15 cellular contexts compared by ENCODE assay signal in the genomic region with DNA sequence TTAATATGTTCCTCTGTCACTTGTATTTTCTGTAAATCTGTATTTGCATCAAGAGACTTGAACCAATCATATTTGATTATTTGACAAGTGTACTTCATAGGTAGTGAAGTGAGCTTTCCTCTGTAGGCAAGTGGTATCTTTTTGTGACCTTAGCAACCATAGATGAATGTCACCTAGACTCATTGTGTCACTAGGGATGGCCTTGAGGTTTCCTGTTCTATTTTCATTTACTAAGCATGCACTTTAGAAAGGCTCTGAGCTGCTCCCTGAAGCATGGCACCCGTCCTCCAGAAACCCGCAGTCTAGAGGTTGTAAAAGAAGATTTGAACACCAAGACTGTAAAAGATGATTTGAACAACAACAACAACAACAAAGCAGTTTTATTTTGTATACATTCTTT.
A peak's percentile ranks its signal among the peaks of the same experiment; 100 is the strongest.
DNase-seq lines count a peak whose midpoint lies in the region; ATAC-seq, FAIRE-seq and TF ChIP-seq lines count a peak whose summit lies in the region.
"Had no signal": no experiment of that assay in that cellular context is flagged by ENCODE, and none has a peak within 500 bp of the region (broad histone marks: within the 10 kb centered on the region; RNA-seq: fewer than 3 reads in every experiment).

No MANE protein-coding gene starts in this region.

- intact Hi-C loops in kidney (cut with DNase I) = no loop called here
- intact Hi-C loops in activated T-helper 2 cell treated with anti-CD3 and anti-CD28 coated beads, Interferon-gamma antibody, Interleukin-2, Interleukin-4, amounts not matched to agents 10 μg/mL and 5 μg/mL and 100 μg/mL, durations not matched to agents 14 hours and 24 hours and 36 hours (cut with micrococcal nuclease) = no loop called here

- H3K27me3 Mint-ChIP-seq in memory B cell = no peaks in the 10 kb centered on the region
- no peaks in the 10 kb centered on the region for H3K27me3 Mint-ChIP-seq in T-helper 2 cell treated with Interferon-gamma antibody and Interleukin-4, amounts not matched to agents 5 μg/mL and 100 μg/mL, for 36 hours (ENCODE audit: low read depth)
- no peaks in the 10 kb centered on the region for H3K27me3 Mint-ChIP-seq in activated T-helper 2 cell treated with anti-CD3 and anti-CD28 coated beads, Interferon-gamma antibody, Interleukin-2, Interleukin-4, amounts not matched to agents 10 μg/mL and 5 μg/mL and 100 μg/mL, durations not matched to agents 14 hours and 24 hours and 36 hours (ENCODE audit: low read depth)
- H3K27me3 Mint-ChIP-seq: activated CD4-positive, alpha-beta memory T cell treated with anti-CD3 and anti-CD28 coated beads for 36 hours had no signal

- H3K4me1 Mint-ChIP-seq in memory B cell = peaks cover 32% of the 10 kb centered on the region
- peaks cover 5% of the 10 kb centered on the region for H3K4me1 Mint-ChIP-seq in T-helper 2 cell treated with Interferon-gamma antibody and Interleukin-4, amounts not matched to agents 5 μg/mL and 100 μg/mL, for 36 hours (ENCODE audit: low read depth)
- peaks cover 7% of the 10 kb centered on the region for H3K4me1 Mint-ChIP-seq in activated T-helper 2 cell treated with anti-CD3 and anti-CD28 coated beads, Interferon-gamma antibody, Interleukin-2, Interleukin-4, amounts not matched to agents 10 μg/mL and 5 μg/mL and 100 μg/mL, durations not matched to agents 14 hours and 24 hours and 36 hours (ENCODE audit: low read depth)

- no peak overlapping the region for H3K27ac ChIP-seq in kidney (ENCODE audit: low read depth in 2 of 2, low read length in 2 of 2)

- no peak for FAIRE-seq in kidney (lab: Jason Lieb, UNC)

- no peak overlapping the region for H3K9ac ChIP-seq in kidney (ENCODE audit: low read length in 2 of 2)

- H3K4me1 ChIP-seq in kidney (ENCODE audit: control insufficient read depth in 1 of 2, insufficient read depth in 1 of 2, low read depth in 1 of 2, low read length in 2 of 2) = no peaks in the 10 kb centered on the region
- H3K4me1 ChIP-seq: Caco-2 had no signal

- ATAC-seq in GM18519 (IDR thresholded peaks at IDR 0.05; ENCODE audit: low FRiP score, unreplicated experiment) = peak; percentile 86
- peak; percentile 96 for ATAC-seq in GM21447 (IDR thresholded peaks at IDR 0.05; ENCODE audit: unreplicated experiment)
- ATAC-seq in HG03108 (IDR thresholded peaks at IDR 0.05; ENCODE audit: unreplicated experiment) = peak; percentile 98
- peak; percentile 95 for ATAC-seq in memory B cell (ENCODE audit: low read depth)
- ATAC-seq: SK-N-SH treated with all-trans-retinoic acid at 6 μM for 48 hours had no signal

- H3K36me3 Mint-ChIP-seq in memory B cell = peaks cover 37% of the 10 kb centered on the region
- H3K36me3 Mint-ChIP-seq in T-helper 2 cell treated with Interferon-gamma antibody and Interleukin-4, amounts not matched to agents 5 μg/mL and 100 μg/mL, for 36 hours (ENCODE audit: low read depth) = peaks cover 17% of the 10 kb centered on the region
- peaks cover 25% of the 10 kb centered on the region for H3K36me3 Mint-ChIP-seq in activated T-helper 2 cell treated with anti-CD3 and anti-CD28 coated beads, Interferon-gamma antibody, Interleukin-2, Interleukin-4, amounts not matched to agents 10 μg/mL and 5 μg/mL and 100 μg/mL, durations not matched to agents 14 hours and 24 hours and 36 hours (ENCODE audit: low read depth)
- H3K36me3 Mint-ChIP-seq: type B pancreatic cell had no signal

- H3K4me3 Mint-ChIP-seq in memory B cell = peak overlapping the region; percentile 33
- no peak overlapping the region for H3K4me3 Mint-ChIP-seq in T-helper 2 cell treated with Interferon-gamma antibody and Interleukin-4, amounts not matched to agents 5 μg/mL and 100 μg/mL, for 36 hours
- H3K4me3 Mint-ChIP-seq in activated T-helper 2 cell treated with anti-CD3 and anti-CD28 coated beads, Interferon-gamma antibody, Interleukin-2, Interleukin-4, amounts not matched to agents 10 μg/mL and 5 μg/mL and 100 μg/mL, durations not matched to agents 14 hours and 24 hours and 36 hours (ENCODE audit: low read depth) = no peak overlapping the region
- H3K4me3 Mint-ChIP-seq: activated CD4-positive, alpha-beta memory T cell treated with anti-CD3 and anti-CD28 coated beads for 36 hours; type B pancreatic cell had no signal

- no peaks in the 10 kb centered on the region for H3K9me3 Mint-ChIP-seq in memory B cell
- peaks cover 4% of the 10 kb centered on the region for H3K9me3 Mint-ChIP-seq in T-helper 2 cell treated with Interferon-gamma antibody and Interleukin-4, amounts not matched to agents 5 μg/mL and 100 μg/mL, for 36 hours
- peaks cover 3% of the 10 kb centered on the region for H3K9me3 Mint-ChIP-seq in activated T-helper 2 cell treated with anti-CD3 and anti-CD28 coated beads, Interferon-gamma antibody, Interleukin-2, Interleukin-4, amounts not matched to agents 10 μg/mL and 5 μg/mL and 100 μg/mL, durations not matched to agents 14 hours and 24 hours and 36 hours
- H3K9me3 Mint-ChIP-seq: activated CD4-positive, alpha-beta memory T cell treated with anti-CD3 and anti-CD28 coated beads for 36 hours; type B pancreatic cell had no signal

- peak overlapping the region; percentile 88 for H3K27ac Mint-ChIP-seq in memory B cell
- H3K27ac Mint-ChIP-seq in T-helper 2 cell treated with Interferon-gamma antibody and Interleukin-4, amounts not matched to agents 5 μg/mL and 100 μg/mL, for 36 hours = no peak overlapping the region
- no peak overlapping the region for H3K27ac Mint-ChIP-seq in activated T-helper 2 cell treated with anti-CD3 and anti-CD28 coated beads, Interferon-gamma antibody, Interleukin-2, Interleukin-4, amounts not matched to agents 10 μg/mL and 5 μg/mL and 100 μg/mL, durations not matched to agents 14 hours and 24 hours and 36 hours
- H3K27ac Mint-ChIP-seq: activated CD4-positive, alpha-beta memory T cell treated with anti-CD3 and anti-CD28 coated beads for 36 hours; type B pancreatic cell had no signal

- H3K4me3 ChIP-seq in kidney (ENCODE audit: low read length in 2 of 2) = no peak overlapping the region

- DNase-seq in memory B cell (ENCODE audit: low spot score in 2 of 2) (peak in 1 of 2 donors; percentile 39), 8988T (no peak), kidney (no peak)
- DNase-seq in T-helper 2 cell treated with Interferon-gamma antibody and Interleukin-4, amounts not matched to agents 5 μg/mL and 100 μg/mL, for 36 hours (ENCODE audit: low spot score) = no peak
- DNase-seq in activated T-helper 2 cell treated with anti-CD3 and anti-CD28 coated beads, Interferon-gamma antibody, Interleukin-2, Interleukin-4, amounts not matched to agents 10 μg/mL and 5 μg/mL and 100 μg/mL, durations not matched to agents 14 hours and 24 hours and 36 hours (ENCODE audit: low spot score) = no peak
- DNase-seq: activated CD4-positive, alpha-beta memory T cell treated with anti-CD3 and anti-CD28 coated beads for 36 hours; aorta; Caco-2; KBM-7; NCI-H510A treated with DMSO at 0.1 percent for 48 hours had no signal

- H3K36me3 ChIP-seq in kidney (ENCODE audit: control insufficient read depth in 1 of 2, insufficient read depth in 2 of 2, low read length in 2 of 2) = no peaks in the 10 kb centered on the region

- H3K9me3 ChIP-seq in kidney (ENCODE audit: control insufficient read depth in 1 of 2, low read length in 2 of 2) = peaks cover 0 to 5% of the 10 kb centered on the region in 2 donors
- H3K9me3 ChIP-seq: Caco-2 had no signal

- no peak for TF ChIP-seq CTCF in kidney (IDR thresholded peaks at IDR 0.05; ENCODE audit: borderline replicate concordance, extremely low read depth, insufficient read depth)
